In the genomic region with DNA sequence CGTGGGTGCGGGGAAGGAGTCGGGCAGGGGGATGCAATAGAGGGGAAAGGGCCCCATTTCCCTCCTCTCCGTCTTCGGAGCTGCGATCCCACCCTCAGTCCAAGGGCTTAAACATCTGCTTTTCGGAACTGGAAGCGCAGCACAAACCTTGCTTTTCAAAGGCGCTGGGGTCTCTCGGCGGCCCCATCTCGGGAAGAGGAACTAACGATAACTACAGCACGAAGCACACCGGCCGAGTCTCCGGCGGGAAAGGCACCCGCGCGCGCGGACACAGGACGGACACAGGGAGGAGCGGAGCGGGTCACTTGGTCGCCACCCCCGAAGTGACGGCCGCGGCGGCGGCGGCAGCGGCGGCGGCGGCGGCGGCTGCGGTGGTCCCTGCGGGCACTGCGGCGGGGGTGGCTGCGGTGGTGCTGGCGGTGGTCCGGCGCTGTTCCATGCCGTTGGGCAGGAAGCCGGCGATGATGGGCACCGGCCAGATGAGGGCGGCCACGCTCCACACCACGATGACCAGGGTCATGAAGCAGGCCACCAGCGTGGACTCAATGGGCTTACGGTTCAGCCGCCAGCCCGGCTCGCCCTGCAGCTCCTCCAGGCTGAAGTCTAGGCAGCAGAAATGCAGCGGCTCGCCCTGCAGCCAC, we compare ENCODE assay signal across 8 cellular contexts. TPM values are rescaled to one million over a fixed set of nuclear protein-coding genes. Genes with fewer than 3 reads are reported as not detected.
A peak's percentile ranks its signal among the peaks of the same experiment; 100 is the strongest.
DNase-seq lines count a peak whose midpoint lies in the region; ATAC-seq and TF ChIP-seq lines count a peak whose summit lies in the region.

No MANE protein-coding gene starts in this region.

- TF ChIP-seq POLR2A in uterus (IDR thresholded peaks at IDR 0.05): no peak

- H3K4me1 ChIP-seq in uterus: peaks cover 0 to 7% of the 10 kb centered on the region in 2 donors

- H3K27me3 ChIP-seq in uterus: no peaks in the 10 kb centered on the region

- no peaks in the 10 kb centered on the region for H3K36me3 ChIP-seq in uterus

- peak overlapping the region; percentile 80 to 87 for H3K27ac ChIP-seq in uterus

- ATAC-seq in HG02571 (IDR thresholded peaks at IDR 0.05; ENCODE audit: unreplicated experiment): peak; percentile 27
- peak; percentile 7 to 8 for ATAC-seq in naive B cell (ENCODE audit: low read depth in 2 of 2)

- H3K27me3 Mint-ChIP-seq in activated T-cell treated with anti-CD3 and anti-CD28 coated beads, Interleukin-2, amount 50 U/mL, for 24 hours: peaks cover 77% of the 10 kb centered on the region
- H3K27me3 Mint-ChIP-seq in naive B cell: peaks cover 63 to 82% (median 75%) of the 10 kb centered on the region in 3 donors

- H3K9me3 Mint-ChIP-seq in activated T-cell treated with anti-CD3 and anti-CD28 coated beads, Interleukin-2, amount 50 U/mL, for 24 hours: no peaks in the 10 kb centered on the region
- H3K9me3 Mint-ChIP-seq in naive B cell: no peaks in the 10 kb centered on the region

- intact Hi-C loops in uterus (cut with DNase I; ENCODE audit: low total_unique reads): no loop called here

- peak overlapping the region; percentile 81 for H3K4me3 ChIP-seq in fibroblast of the aortic adventitia (ENCODE audit: low read depth, low read length)
- H3K4me3 ChIP-seq in uterus: peak overlapping the region; percentile 37 to 50

- peak; percentile 48 for DNase-seq in activated CD4-positive, alpha-beta T cell treated with anti-CD3 and anti-CD28 coated beads for 48 hours
- DNase-seq in activated CD4-positive, alpha-beta T cell treated with anti-CD3 and anti-CD28 coated beads, Interleukin-2, amount 50 U/mL, for 4 hours: no peak
- peak; percentile 26 for DNase-seq in NCI-H2196 treated with DMSO at 0.1 percent for 48 hours (lab: John Stamatoyannopoulos, UW; ENCODE audit: unreplicated experiment)
- DNase-seq in activated T-cell treated with anti-CD3 and anti-CD28 coated beads, Interleukin-2, amount 50 U/mL, for 24 hours: peak; percentile 47
- peak; percentile 66 for DNase-seq in fibroblast of the aortic adventitia (ENCODE audit: low read depth)
- DNase-seq in naive B cell: peak; percentile 24
- DNase-seq in uterus: peak; percentile 72 to 78

- no peaks in the 10 kb centered on the region for H3K36me3 Mint-ChIP-seq in activated T-cell treated with anti-CD3 and anti-CD28 coated beads, Interleukin-2, amount 50 U/mL, for 24 hours (ENCODE audit: low read depth)
- no peaks in the 10 kb centered on the region for H3K36me3 Mint-ChIP-seq in naive B cell

- no peaks in the 10 kb centered on the region for H3K9me3 ChIP-seq in uterus

- peaks cover 15% of the 10 kb centered on the region for H3K4me1 Mint-ChIP-seq in activated T-cell treated with anti-CD3 and anti-CD28 coated beads, Interleukin-2, amount 50 U/mL, for 24 hours (ENCODE audit: low read depth)
- peaks cover 4 to 20% (median 9%) of the 10 kb centered on the region in 3 donors for H3K4me1 Mint-ChIP-seq in naive B cell

- H3K4me3 Mint-ChIP-seq in activated T-cell treated with anti-CD3 and anti-CD28 coated beads, Interleukin-2, amount 50 U/mL, for 24 hours: peak overlapping the region; percentile 76
- peak overlapping the region; percentile 82 to 91 (median 88) for H3K4me3 Mint-ChIP-seq in naive B cell

- peak; percentile 50 for TF ChIP-seq CTCF in fibroblast of the aortic adventitia (IDR thresholded peaks at IDR 0.05; ENCODE audit: insufficient read depth, low read length)
- TF ChIP-seq CTCF in uterus (IDR thresholded peaks at IDR 0.05): peak; percentile 37 to 73 (median 62)

- peak overlapping the region; percentile 73 for H3K27ac Mint-ChIP-seq in activated T-cell treated with anti-CD3 and anti-CD28 coated beads, Interleukin-2, amount 50 U/mL, for 24 hours
- H3K27ac Mint-ChIP-seq in naive B cell: peak overlapping the region in 1 of 6 donors; percentile 45

RNA-seq across cellular contexts. Expression of a gene that starts 1.1 kb away (rescaled TPM):
- total RNA-seq in fibroblast of the aortic adventitia (ENCODE audit: low replicate concordance): 4.5 and 19.3 TPM in 2 replicates
- under 1 TPM in 1 of 6 donors, not detected in 5; 0.17 TPM for polyA plus RNA-seq in naive B cell (ENCODE audit: low read depth in 6 of 6)
- total RNA-seq in uterus: 10 to 100 TPM in 3 of 4 donors, 1 to 10 TPM in 1; 2.6 to 93.1 (median 47.8) TPM

Comparison
In these comparisons a context has a peak if more than half of its experiments do, and no peak if none do; other contexts are left out.
1. DNase-seq: peak in activated CD4-positive, alpha-beta T cell treated with anti-CD3 and anti-CD28 coated beads for 48 hours (single experiment), NCI-H2196 treated with DMSO at 0.1 percent for 48 hours (single experiment), activated T-cell treated with anti-CD3 and anti-CD28 coated beads, Interleukin-2, amount 50 U/mL, for 24 hours (single experiment), fibroblast of the aortic adventitia (single experiment), naive B cell (single experiment) and uterus (2 of 2); none in activated CD4-positive, alpha-beta T cell treated with anti-CD3 and anti-CD28 coated beads, Interleukin-2, amount 50 U/mL, for 4 hours (0 of 2).